Comparison of ENCODE assay signal across 15 cellular contexts in genomic region chr10:1706711-1707110, GRCh38. TPM values are rescaled to one million over a fixed set of nuclear protein-coding genes. Genes with fewer than 3 reads are reported as not detected.
A peak's percentile ranks its signal among the peaks of the same experiment; 100 is the strongest.
DNase-seq lines count a peak whose midpoint lies in the region; ATAC-seq and TF ChIP-seq lines count a peak whose summit lies in the region.
"Had no signal": no experiment of that assay in that cellular context is flagged by ENCODE, and none has a peak within 500 bp of the region (broad histone marks: within the 10 kb centered on the region; RNA-seq: fewer than 3 reads in every experiment).

No MANE protein-coding gene starts in this region.

- TF ChIP-seq CTCF in chondrocyte (IDR thresholded peaks at IDR 0.05) (no peak), HFFc6 (IDR thresholded peaks at IDR 0.05) (no peak)

- peaks cover 9% of the 10 kb centered on the region for H3K4me1 Mint-ChIP-seq in activated CD8-positive, alpha-beta memory T cell treated with anti-CD3 and anti-CD28 coated beads, Interleukin-2, amount 10 ng/mL, durations not matched to agents 7 days and 5 days
- H3K4me1 Mint-ChIP-seq in T-helper 2 cell treated with Interferon-gamma antibody and Interleukin-4, amounts not matched to agents 5 μg/mL and 100 μg/mL, for 36 hours (ENCODE audit: low read depth) = peaks cover 5% of the 10 kb centered on the region
- H3K4me1 Mint-ChIP-seq in memory B cell (peaks cover 11% of the 10 kb centered on the region), chondrocyte (ENCODE audit: low read depth) (no peaks in the 10 kb centered on the region), HFFc6 (ENCODE audit: low read depth) (no peaks in the 10 kb centered on the region)

- H3K36me3 Mint-ChIP-seq in activated CD8-positive, alpha-beta memory T cell treated with anti-CD3 and anti-CD28 coated beads, Interleukin-2, amount 10 ng/mL, durations not matched to agents 7 days and 5 days = no peaks in the 10 kb centered on the region
- no peaks in the 10 kb centered on the region for H3K36me3 Mint-ChIP-seq in T-helper 2 cell treated with Interferon-gamma antibody and Interleukin-4, amounts not matched to agents 5 μg/mL and 100 μg/mL, for 36 hours (ENCODE audit: low read depth)
- no peaks in the 10 kb centered on the region for H3K36me3 Mint-ChIP-seq in memory B cell
- H3K36me3 Mint-ChIP-seq in chondrocyte (ENCODE audit: low read depth) = no peaks in the 10 kb centered on the region
- no peaks in the 10 kb centered on the region for H3K36me3 Mint-ChIP-seq in HFFc6 (ENCODE audit: low read depth)

- CTCF ChIA-PET in activated CD8-positive, alpha-beta memory T cell treated with anti-CD3 and anti-CD28 coated beads, Interleukin-2, amount 10 ng/mL, durations not matched to agents 7 days and 5 days (lab: Charles Lee) = no interaction called here

- H3K4me3 Mint-ChIP-seq in activated CD8-positive, alpha-beta memory T cell treated with anti-CD3 and anti-CD28 coated beads, Interleukin-2, amount 10 ng/mL, durations not matched to agents 7 days and 5 days = no peak overlapping the region
- no peak overlapping the region for H3K4me3 Mint-ChIP-seq in T-helper 2 cell treated with Interferon-gamma antibody and Interleukin-4, amounts not matched to agents 5 μg/mL and 100 μg/mL, for 36 hours
- no peak overlapping the region for H3K4me3 Mint-ChIP-seq in memory B cell
- H3K4me3 Mint-ChIP-seq in chondrocyte (ENCODE audit: unreplicated experiment) = no peak overlapping the region
- H3K4me3 Mint-ChIP-seq in HFFc6 = no peak overlapping the region

- peak overlapping the region; percentile 68 for H3K27ac Mint-ChIP-seq in activated CD8-positive, alpha-beta memory T cell treated with anti-CD3 and anti-CD28 coated beads, Interleukin-2, amount 10 ng/mL, durations not matched to agents 7 days and 5 days
- H3K27ac Mint-ChIP-seq in T-helper 2 cell treated with Interferon-gamma antibody and Interleukin-4, amounts not matched to agents 5 μg/mL and 100 μg/mL, for 36 hours = peak overlapping the region; percentile 56
- H3K27ac Mint-ChIP-seq in memory B cell (no peak overlapping the region), chondrocyte (ENCODE audit: unreplicated experiment) (no peak overlapping the region), HFFc6 (no peak overlapping the region)

- in situ Hi-C loops in G401 (cut with HindIII; ENCODE audit: low sequenced_read_pairs) = no loop called here

- ATAC-seq in activated CD8-positive, alpha-beta memory T cell treated with anti-CD3 and anti-CD28 coated beads, Interleukin-2, amount 10 ng/mL, durations not matched to agents 7 days and 5 days = no peak
- ATAC-seq in GM19351 (IDR thresholded peaks at IDR 0.05; ENCODE audit: unreplicated experiment) (peak; percentile 63), memory B cell (ENCODE audit: low read depth) (peak; percentile 80)

- H3K27me3 Mint-ChIP-seq in activated CD8-positive, alpha-beta memory T cell treated with anti-CD3 and anti-CD28 coated beads, Interleukin-2, amount 10 ng/mL, durations not matched to agents 7 days and 5 days = peaks cover 7% of the 10 kb centered on the region
- H3K27me3 Mint-ChIP-seq in T-helper 2 cell treated with Interferon-gamma antibody and Interleukin-4, amounts not matched to agents 5 μg/mL and 100 μg/mL, for 36 hours (ENCODE audit: low read depth) = peaks cover 13% of the 10 kb centered on the region
- peaks cover 32% of the 10 kb centered on the region for H3K27me3 Mint-ChIP-seq in memory B cell
- H3K27me3 Mint-ChIP-seq in chondrocyte (ENCODE audit: low read depth) = no peaks in the 10 kb centered on the region
- H3K27me3 Mint-ChIP-seq in HFFc6 (ENCODE audit: insufficient read depth) = no peaks in the 10 kb centered on the region; the same call in 1 of the 2 replicates

- DNase-seq in activated CD8-positive, alpha-beta memory T cell treated with anti-CD3 and anti-CD28 coated beads, Interleukin-2, amount 10 ng/mL, durations not matched to agents 7 days and 5 days = no peak
- DNase-seq in activated CD8-positive, alpha-beta memory T cell treated with anti-CD3 and anti-CD28 coated beads, Interleukin-2, amount 50 U/mL, for 48 hours = no peak
- DNase-seq in T-helper 2 cell treated with Interferon-gamma antibody and Interleukin-4, amounts not matched to agents 5 μg/mL and 100 μg/mL, for 36 hours (ENCODE audit: low spot score) = no peak
- peak in 1 of 2 donors; percentile 16 for DNase-seq in memory B cell (ENCODE audit: low spot score in 2 of 2)
- no peak for DNase-seq in chondrocyte (ENCODE audit: low spot score)
- no peak for DNase-seq in G401 (ENCODE audit: low spot score)
- DNase-seq in HFFc6 = no peak
- DNase-seq: activated CD8-positive, alpha-beta memory T cell treated with anti-CD3 and anti-CD28 coated beads for 24 hours; adrenal gland; GM23248; NCI-H1417 treated with DMSO at 0.1 percent for 48 hours; NCI-H345; SIG-M5 had no signal

- peaks cover 16% of the 10 kb centered on the region for H3K9me3 Mint-ChIP-seq in activated CD8-positive, alpha-beta memory T cell treated with anti-CD3 and anti-CD28 coated beads, Interleukin-2, amount 10 ng/mL, durations not matched to agents 7 days and 5 days (ENCODE audit: low read depth)
- peaks cover 20% of the 10 kb centered on the region for H3K9me3 Mint-ChIP-seq in T-helper 2 cell treated with Interferon-gamma antibody and Interleukin-4, amounts not matched to agents 5 μg/mL and 100 μg/mL, for 36 hours
- H3K9me3 Mint-ChIP-seq in memory B cell = no peaks in the 10 kb centered on the region
- H3K9me3 Mint-ChIP-seq in chondrocyte (ENCODE audit: low read depth) = peaks cover 10% of the 10 kb centered on the region
- peaks cover 64% of the 10 kb centered on the region for H3K9me3 Mint-ChIP-seq in HFFc6

RNA-seq across cellular contexts. Expression of gene ADARB2, which starts 30.6 kb away (rescaled TPM):
- not detected for total RNA-seq in activated CD8-positive, alpha-beta memory T cell treated with anti-CD3 and anti-CD28 coated beads, Interleukin-2, amount 10 ng/mL, durations not matched to agents 7 days and 5 days
- total RNA-seq in chondrocyte = 3.3 to 6.6 TPM (median 3.9 TPM) in 3 replicates
- total RNA-seq in G401 (2014; rRNA removed; shearing (Covaris generic)) = not detected in 2 replicates
- not detected for total RNA-seq in HFFc6 (2021; fragmentation: NEBNext Ultra II Directional; extraction: Animal tissue kit (Norgen Biotek cat#: 25700))
- total RNA-seq: GM23248, posterior vena cava had no signal

Comparison
In these comparisons a context has a peak if more than half of its experiments do, and no peak if none do; other contexts are left out.
1. H3K27ac Mint-ChIP-seq: peak in activated CD8-positive, alpha-beta memory T cell treated with anti-CD3 and anti-CD28 coated beads, Interleukin-2, amount 10 ng/mL, durations not matched to agents 7 days and 5 days (single experiment) and T-helper 2 cell treated with Interferon-gamma antibody and Interleukin-4, amounts not matched to agents 5 μg/mL and 100 μg/mL, for 36 hours (single experiment); none in memory B cell (single experiment), chondrocyte (single experiment) and HFFc6 (single experiment).